Comparison of ENCODE assay signal across 2 cellular contexts in the genomic region with DNA sequence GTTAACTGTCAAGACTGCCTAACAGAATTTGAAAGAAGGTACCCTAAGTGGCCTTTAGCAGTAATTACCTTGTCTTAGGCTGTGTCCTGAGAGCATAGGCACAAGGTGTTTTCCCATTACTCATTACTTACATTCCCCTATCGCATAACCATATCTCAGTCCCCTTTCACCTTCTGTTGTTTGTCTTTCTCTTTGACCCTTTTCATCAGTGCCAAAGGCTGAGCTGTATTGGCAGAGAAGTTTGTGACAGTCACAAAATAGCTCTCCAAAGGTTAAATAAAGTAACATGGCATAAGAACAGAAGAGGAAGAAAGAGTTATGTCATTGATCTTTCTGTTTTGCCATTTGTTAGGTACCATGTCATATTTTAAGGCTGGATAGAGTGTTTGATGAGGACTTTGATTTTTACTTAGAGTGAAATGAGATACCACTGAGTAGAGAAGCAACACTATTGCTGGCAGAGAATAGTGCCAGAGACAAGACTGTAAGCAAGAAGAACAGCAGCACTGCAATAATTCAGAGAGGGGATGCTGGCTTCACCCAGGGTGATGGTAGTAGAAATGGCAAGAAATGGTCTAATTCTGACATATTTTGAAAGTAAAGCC.
TF ChIP-seq lines count a peak whose summit lies in the region.

No MANE protein-coding gene starts in this region.

TF ChIP-seq in liver, 16 proteins besides CTCF, POLR2A, EP300 and RAD21 (continued from another document):
- TF ChIP-seq, protein P1, sequence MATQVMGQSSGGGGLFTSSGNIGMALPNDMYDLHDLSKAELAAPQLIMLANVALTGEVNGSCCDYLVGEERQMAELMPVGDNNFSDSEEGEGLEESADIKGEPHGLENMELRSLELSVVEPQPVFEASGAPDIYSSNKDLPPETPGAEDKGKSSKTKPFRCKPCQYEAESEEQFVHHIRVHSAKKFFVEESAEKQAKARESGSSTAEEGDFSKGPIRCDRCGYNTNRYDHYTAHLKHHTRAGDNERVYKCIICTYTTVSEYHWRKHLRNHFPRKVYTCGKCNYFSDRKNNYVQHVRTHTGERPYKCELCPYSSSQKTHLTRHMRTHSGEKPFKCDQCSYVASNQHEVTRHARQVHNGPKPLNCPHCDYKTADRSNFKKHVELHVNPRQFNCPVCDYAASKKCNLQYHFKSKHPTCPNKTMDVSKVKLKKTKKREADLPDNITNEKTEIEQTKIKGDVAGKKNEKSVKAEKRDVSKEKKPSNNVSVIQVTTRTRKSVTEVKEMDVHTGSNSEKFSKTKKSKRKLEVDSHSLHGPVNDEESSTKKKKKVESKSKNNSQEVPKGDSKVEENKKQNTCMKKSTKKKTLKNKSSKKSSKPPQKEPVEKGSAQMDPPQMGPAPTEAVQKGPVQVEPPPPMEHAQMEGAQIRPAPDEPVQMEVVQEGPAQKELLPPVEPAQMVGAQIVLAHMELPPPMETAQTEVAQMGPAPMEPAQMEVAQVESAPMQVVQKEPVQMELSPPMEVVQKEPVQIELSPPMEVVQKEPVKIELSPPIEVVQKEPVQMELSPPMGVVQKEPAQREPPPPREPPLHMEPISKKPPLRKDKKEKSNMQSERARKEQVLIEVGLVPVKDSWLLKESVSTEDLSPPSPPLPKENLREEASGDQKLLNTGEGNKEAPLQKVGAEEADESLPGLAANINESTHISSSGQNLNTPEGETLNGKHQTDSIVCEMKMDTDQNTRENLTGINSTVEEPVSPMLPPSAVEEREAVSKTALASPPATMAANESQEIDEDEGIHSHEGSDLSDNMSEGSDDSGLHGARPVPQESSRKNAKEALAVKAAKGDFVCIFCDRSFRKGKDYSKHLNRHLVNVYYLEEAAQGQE (IDR thresholded peaks at IDR 0.05), result peak; percentile 80
- TF ChIP-seq SP1 (IDR thresholded peaks at IDR 0.05) (peak; percentile 89), JUND (IDR thresholded peaks at IDR 0.05) (peak; percentile 87 to 97), YY1 (IDR thresholded peaks at IDR 0.05) (peak; percentile 85), HNF4A (conservative IDR thresholded peaks at IDR 0.05) (peak; percentile 83 to 90), HNF4G (IDR thresholded peaks at IDR 0.05) (no peak), RXRA (IDR thresholded peaks at IDR 0.05) (peak; percentile 93 to 97), FOXA1 (IDR thresholded peaks at IDR 0.05) (peak; percentile 83), FOXA2 (IDR thresholded peaks at IDR 0.05) (peak; percentile 92), EGR1 (IDR thresholded peaks at IDR 0.05; ENCODE audit: low read depth in 2 of 2) (no peak), NR2F2 (IDR thresholded peaks at IDR 0.05) (peak; percentile 79)
- TF ChIP-seq, protein P2, sequence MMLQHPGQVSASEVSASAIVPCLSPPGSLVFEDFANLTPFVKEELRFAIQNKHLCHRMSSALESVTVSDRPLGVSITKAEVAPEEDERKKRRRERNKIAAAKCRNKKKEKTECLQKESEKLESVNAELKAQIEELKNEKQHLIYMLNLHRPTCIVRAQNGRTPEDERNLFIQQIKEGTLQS (IDR thresholded peaks at IDR 0.05), result peak; percentile 65
- TF ChIP-seq, protein P3, sequence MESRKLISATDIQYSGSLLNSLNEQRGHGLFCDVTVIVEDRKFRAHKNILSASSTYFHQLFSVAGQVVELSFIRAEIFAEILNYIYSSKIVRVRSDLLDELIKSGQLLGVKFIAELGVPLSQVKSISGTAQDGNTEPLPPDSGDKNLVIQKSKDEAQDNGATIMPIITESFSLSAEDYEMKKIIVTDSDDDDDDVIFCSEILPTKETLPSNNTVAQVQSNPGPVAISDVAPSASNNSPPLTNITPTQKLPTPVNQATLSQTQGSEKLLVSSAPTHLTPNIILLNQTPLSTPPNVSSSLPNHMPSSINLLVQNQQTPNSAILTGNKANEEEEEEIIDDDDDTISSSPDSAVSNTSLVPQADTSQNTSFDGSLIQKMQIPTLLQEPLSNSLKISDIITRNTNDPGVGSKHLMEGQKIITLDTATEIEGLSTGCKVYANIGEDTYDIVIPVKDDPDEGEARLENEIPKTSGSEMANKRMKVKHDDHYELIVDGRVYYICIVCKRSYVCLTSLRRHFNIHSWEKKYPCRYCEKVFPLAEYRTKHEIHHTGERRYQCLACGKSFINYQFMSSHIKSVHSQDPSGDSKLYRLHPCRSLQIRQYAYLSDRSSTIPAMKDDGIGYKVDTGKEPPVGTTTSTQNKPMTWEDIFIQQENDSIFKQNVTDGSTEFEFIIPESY (IDR thresholded peaks at IDR 0.05), result peak; percentile 86
- TF ChIP-seq, protein P4, sequence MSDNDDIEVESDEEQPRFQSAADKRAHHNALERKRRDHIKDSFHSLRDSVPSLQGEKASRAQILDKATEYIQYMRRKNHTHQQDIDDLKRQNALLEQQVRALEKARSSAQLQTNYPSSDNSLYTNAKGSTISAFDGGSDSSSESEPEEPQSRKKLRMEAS (IDR thresholded peaks at IDR 0.05), result peak; percentile 70

TF ChIP-seq in HepG2, 621 proteins besides CTCF, POLR2A, EP300 and RAD21 (continued from another document):
- no peak for TF ChIP-seq ZNF354B (CRISPR knock-in tag; IDR thresholded peaks at IDR 0.05)
- TF ChIP-seq, protein P5, sequence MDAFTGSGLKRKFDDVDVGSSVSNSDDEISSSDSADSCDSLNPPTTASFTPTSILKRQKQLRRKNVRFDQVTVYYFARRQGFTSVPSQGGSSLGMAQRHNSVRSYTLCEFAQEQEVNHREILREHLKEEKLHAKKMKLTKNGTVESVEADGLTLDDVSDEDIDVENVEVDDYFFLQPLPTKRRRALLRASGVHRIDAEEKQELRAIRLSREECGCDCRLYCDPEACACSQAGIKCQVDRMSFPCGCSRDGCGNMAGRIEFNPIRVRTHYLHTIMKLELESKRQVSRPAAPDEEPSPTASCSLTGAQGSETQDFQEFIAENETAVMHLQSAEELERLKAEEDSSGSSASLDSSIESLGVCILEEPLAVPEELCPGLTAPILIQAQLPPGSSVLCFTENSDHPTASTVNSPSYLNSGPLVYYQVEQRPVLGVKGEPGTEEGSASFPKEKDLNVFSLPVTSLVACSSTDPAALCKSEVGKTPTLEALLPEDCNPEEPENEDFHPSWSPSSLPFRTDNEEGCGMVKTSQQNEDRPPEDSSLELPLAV (CRISPR knock-in tag; conservative IDR thresholded peaks at IDR 0.05; ENCODE audit: low read depth), result no peak
- TF ChIP-seq ZNF382 (CRISPR knock-in tag; IDR thresholded peaks at IDR 0.05; ENCODE audit: borderline replicate concordance), result no peak
- no peak for TF ChIP-seq ZSCAN25 (CRISPR knock-in tag; IDR thresholded peaks at IDR 0.05)
- no peak for TF ChIP-seq ZNF260 (CRISPR knock-in tag; IDR thresholded peaks at IDR 0.05; ENCODE audit: borderline replicate concordance, low read depth)
- TF ChIP-seq ELF4 (CRISPR knock-in tag; IDR thresholded peaks at IDR 0.05; ENCODE audit: borderline replicate concordance), result no peak
- TF ChIP-seq KDM1A (CRISPR knock-in tag; IDR thresholded peaks at IDR 0.05), result no peak
- TF ChIP-seq SRY (CRISPR knock-in tag; IDR thresholded peaks at IDR 0.05), result no peak
- no peak for TF ChIP-seq ATF7-NPFF (CRISPR knock-in tag; IDR thresholded peaks at IDR 0.05; ENCODE audit: low read depth)
- TF ChIP-seq ZNF235 (CRISPR knock-in tag; IDR thresholded peaks at IDR 0.05; ENCODE audit: borderline replicate concordance), result no peak
- TF ChIP-seq ZNF350 (CRISPR knock-in tag; IDR thresholded peaks at IDR 0.05; ENCODE audit: borderline replicate concordance, low read depth), result no peak
- TF ChIP-seq, protein P6, sequence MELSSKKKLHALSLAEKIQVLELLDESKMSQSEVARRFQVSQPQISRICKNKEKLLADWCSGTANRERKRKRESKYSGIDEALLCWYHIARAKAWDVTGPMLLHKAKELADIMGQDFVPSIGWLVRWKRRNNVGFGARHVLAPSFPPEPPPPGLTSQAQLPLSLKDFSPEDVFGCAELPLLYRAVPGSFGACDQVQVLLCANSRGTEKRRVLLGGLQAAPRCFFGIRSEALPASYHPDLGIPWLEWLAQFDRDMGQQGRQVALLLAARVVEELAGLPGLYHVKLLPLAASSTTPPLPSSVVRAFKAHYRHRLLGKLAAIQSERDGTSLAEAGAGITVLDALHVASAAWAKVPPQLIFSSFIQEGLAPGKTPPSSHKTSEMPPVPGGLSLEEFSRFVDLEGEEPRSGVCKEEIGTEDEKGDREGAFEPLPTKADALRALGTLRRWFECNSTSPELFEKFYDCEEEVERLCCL (CRISPR knock-in tag; IDR thresholded peaks at IDR 0.05; ENCODE audit: borderline replicate concordance), result no peak
- no peak for TF ChIP-seq ZNF550 (CRISPR knock-in tag; IDR thresholded peaks at IDR 0.05; ENCODE audit: borderline replicate concordance)
- no peak for TF ChIP-seq BRCA1 (CRISPR knock-in tag; IDR thresholded peaks at IDR 0.05)
